8 cellular contexts compared by ENCODE assay signal in the genomic region with DNA sequence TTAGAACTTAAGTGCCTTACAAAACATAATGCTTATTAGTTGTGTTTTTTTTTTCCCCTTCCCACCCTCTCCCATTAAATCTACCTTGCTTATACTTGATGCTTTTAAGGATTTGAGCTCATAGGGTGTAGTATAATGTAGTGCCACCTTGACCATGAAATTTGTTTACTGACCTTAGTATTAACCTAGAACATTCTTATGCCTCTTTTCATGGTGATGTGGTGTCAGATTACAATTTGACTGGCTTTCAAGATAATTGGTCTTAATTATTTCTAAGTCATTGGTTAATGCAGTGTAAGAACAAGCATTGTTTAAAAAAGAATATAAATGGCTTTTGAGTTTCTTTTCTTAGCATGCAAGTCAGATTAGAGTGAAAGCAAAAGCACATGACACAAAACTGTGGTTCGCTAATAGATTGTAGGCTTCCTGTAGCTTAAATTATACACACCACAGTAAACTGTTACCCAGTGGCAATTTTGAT.
DNase-seq lines count a peak whose midpoint lies in the region; ATAC-seq and TF ChIP-seq lines count a peak whose summit lies in the region.

No MANE protein-coding gene starts in this region.

- no TSS peak for BruUV-seq in mammary epithelial cell (replicated peaks; lab: Mats Ljungman, UMichigan)

- no peaks in the 10 kb centered on the region for H3K27me3 ChIP-seq in breast epithelium
- no peaks in the 10 kb centered on the region for H3K27me3 ChIP-seq in mammary epithelial cell (ENCODE audit: insufficient read depth, low read length)
- no peaks in the 10 kb centered on the region for H3K27me3 ChIP-seq in right atrium auricular region

- no peak overlapping the region for H2AFZ ChIP-seq in mammary epithelial cell (ENCODE audit: low read depth, low read length)

- dilution Hi-C loops in mammary epithelial cell (cut with HindIII; ENCODE audit: low sequenced_read_pairs), result no loop called here

- no peaks in the 10 kb centered on the region for H3K36me3 Mint-ChIP-seq in mesothelial cell of epicardium

- H3K9me3 ChIP-seq in breast epithelium (no peaks in the 10 kb centered on the region), mammary epithelial cell (replicated peaks; ENCODE audit: insufficient read depth, low read length) (no peaks in the 10 kb centered on the region), right atrium auricular region (no peaks in the 10 kb centered on the region)

- DNase-seq in breast epithelium (ENCODE audit: low spot score in 2 of 2) (no peak), mammary epithelial cell (no peak), NOMO-1 (lab: John Stamatoyannopoulos, UW; ENCODE audit: unreplicated experiment in 2 of 2) (peak; percentile 3 to 67), right atrium auricular region (ENCODE audit: low spot score) (no peak), mesothelial cell of epicardium (ENCODE audit: low spot score in 2 of 2, unreplicated experiment in 2 of 2) (no peak), omental fat pad (ENCODE audit: low spot score) (no peak), NCI-H345 (lab: John Stamatoyannopoulos, UW) (no peak)

- H3K4me3 Mint-ChIP-seq in mesothelial cell of epicardium, result no peak overlapping the region

- H3K4me1 Mint-ChIP-seq in mesothelial cell of epicardium, result peaks cover 40% of the 10 kb centered on the region

- H3K4me3 ChIP-seq in breast epithelium, result no peak overlapping the region
- H3K4me3 ChIP-seq in mammary epithelial cell (replicated peaks in 1 of 3; ENCODE audit: insufficient read depth in 1 of 3, low read depth in 2 of 3, low read length in 3 of 3), result no peak overlapping the region
- H3K4me3 ChIP-seq in right atrium auricular region, result peak overlapping the region in 1 of 2 donors; percentile 4

- TF ChIP-seq CTCF in breast epithelium (IDR thresholded peaks at IDR 0.05) (no peak), mammary epithelial cell (conservative IDR thresholded peaks at IDR 0.05 in 1 of 2, IDR thresholded peaks at IDR 0.05 in 1 of 2; ENCODE audit: extremely low read depth in 1 of 2, insufficient read depth in 1 of 2, low read depth in 1 of 2, low read length in 2 of 2) (no peak), right atrium auricular region (IDR thresholded peaks at IDR 0.05) (no peak), mesothelial cell of epicardium (IDR thresholded peaks at IDR 0.05; ENCODE audit: unreplicated experiment) (no peak), omental fat pad (IDR thresholded peaks at IDR 0.05) (no peak)

- no peak overlapping the region for H3K27ac Mint-ChIP-seq in mesothelial cell of epicardium

- H3K4me1 ChIP-seq in breast epithelium, result peaks cover 0 to 4% of the 10 kb centered on the region in 2 donors
- H3K4me1 ChIP-seq in mammary epithelial cell (ENCODE audit: insufficient read depth, low read length), result peaks cover 5% of the 10 kb centered on the region
- H3K4me1 ChIP-seq in right atrium auricular region, result peaks cover 0 to 74% of the 10 kb centered on the region in 2 donors

- in situ Hi-C loops in mammary epithelial cell (cut with MboI; ENCODE audit: low sequenced_read_pairs in 2 of 2), result no loop called here

- intact Hi-C loops in breast epithelium (cut with DNase I; ENCODE audit: low total_unique reads) (no loop called here), mammary epithelial cell (cut with micrococcal nuclease) (no loop called here)

- H3K36me3 ChIP-seq in breast epithelium, result no peaks in the 10 kb centered on the region
- H3K36me3 ChIP-seq in mammary epithelial cell (ENCODE audit: insufficient read depth, low read length), result no peaks in the 10 kb centered on the region
- no peaks in the 10 kb centered on the region for H3K36me3 ChIP-seq in right atrium auricular region

- no peaks in the 10 kb centered on the region for H3K9me3 Mint-ChIP-seq in mesothelial cell of epicardium

- H3K79me2 ChIP-seq in mammary epithelial cell (ENCODE audit: insufficient read depth, low read length), result peaks cover 10% of the 10 kb centered on the region

- H4K20me1 ChIP-seq in mammary epithelial cell (ENCODE audit: insufficient read depth, low read length), result no peaks in the 10 kb centered on the region

- no peak overlapping the region for H3K9ac ChIP-seq in mammary epithelial cell (ENCODE audit: insufficient read depth, low read length)

- H3K27ac ChIP-seq in breast epithelium, result peak overlapping the region; percentile 27 to 58
- H3K27ac ChIP-seq in mammary epithelial cell (ENCODE audit: insufficient read depth, low read depth, low read length), result no peak overlapping the region
- H3K27ac ChIP-seq in right atrium auricular region, result peak overlapping the region; percentile 70 to 85

- CTCF ChIA-PET in mammary epithelial cell (lab: Charles Lee; ENCODE audit: low non-redundant PET), result no interaction called here

- no peak overlapping the region for H3K4me2 ChIP-seq in mammary epithelial cell (ENCODE audit: insufficient read depth, low read depth, low read length)

- ATAC-seq in HG02981 (IDR thresholded peaks at IDR 0.05; ENCODE audit: unreplicated experiment) (peak; percentile 63), omental fat pad (ENCODE audit: low FRiP score) (no peak)

- 100% methylated on average over 1 of the region's 1 CpG for WGBS in mammary epithelial cell (ENCODE audit: low coverage, missing lambda C conversion rate)

- no peaks in the 10 kb centered on the region for H3K27me3 Mint-ChIP-seq in mesothelial cell of epicardium (ENCODE audit: low read depth)

- TF ChIP-seq POLR2A in breast epithelium (IDR thresholded peaks at IDR 0.05), result no peak

Comparison
In these comparisons a context has a peak if more than half of its experiments do, and no peak if none do; other contexts are left out.
1. DNase-seq: peak in NOMO-1 (2 of 2); none in breast epithelium (0 of 2), mammary epithelial cell (single experiment), right atrium auricular region (single experiment), mesothelial cell of epicardium (0 of 2), omental fat pad (single experiment) and NCI-H345 (single experiment).